Comparison of ENCODE assay signal across 8 cellular contexts in the genomic region with DNA sequence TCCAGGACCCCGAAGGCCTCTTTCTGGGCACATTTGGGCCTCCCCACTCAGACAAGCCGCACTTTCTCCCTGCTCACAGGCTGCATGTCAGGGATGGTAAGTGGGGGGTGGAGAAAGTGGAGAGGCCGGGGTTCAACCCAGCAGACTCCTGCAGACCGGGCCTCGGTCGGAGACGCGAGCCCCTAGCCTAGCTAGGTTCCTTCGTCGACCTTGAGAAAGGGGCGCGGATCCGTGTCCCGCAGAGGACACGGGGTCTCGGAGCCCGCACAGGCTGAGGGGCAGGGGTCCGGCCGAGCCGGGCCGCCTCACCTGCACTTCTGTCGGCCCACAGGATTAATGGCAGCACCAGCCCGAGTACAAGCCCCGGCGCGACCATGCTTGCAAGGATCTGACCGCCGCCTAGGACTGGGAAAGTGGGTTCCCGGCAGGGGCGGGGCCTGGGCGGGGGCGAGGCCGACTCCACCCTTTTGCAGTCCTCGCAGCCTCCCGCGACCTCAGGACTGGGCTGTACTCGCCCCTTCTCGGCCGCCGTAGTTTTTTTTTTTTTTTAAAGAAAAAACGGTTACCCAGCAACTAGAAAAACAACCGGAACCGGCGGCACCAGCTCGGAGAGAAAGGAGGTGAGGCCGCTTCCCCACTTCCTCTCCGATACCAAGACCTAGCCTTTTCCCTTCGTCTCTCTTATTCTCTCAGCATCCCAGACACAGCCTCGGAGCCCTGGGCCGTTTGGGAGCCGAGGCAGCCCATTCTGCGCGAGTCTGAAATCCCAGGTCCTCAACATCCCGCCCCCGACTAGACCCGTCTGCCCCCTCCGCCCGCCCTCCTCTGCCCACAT. TPM values are rescaled to one million over a fixed set of nuclear protein-coding genes. Genes with fewer than 3 reads are reported as not detected.
DNase-seq lines count a peak whose midpoint lies in the region; ATAC-seq, FAIRE-seq and TF ChIP-seq lines count a peak whose summit lies in the region.

A gene with protein sequence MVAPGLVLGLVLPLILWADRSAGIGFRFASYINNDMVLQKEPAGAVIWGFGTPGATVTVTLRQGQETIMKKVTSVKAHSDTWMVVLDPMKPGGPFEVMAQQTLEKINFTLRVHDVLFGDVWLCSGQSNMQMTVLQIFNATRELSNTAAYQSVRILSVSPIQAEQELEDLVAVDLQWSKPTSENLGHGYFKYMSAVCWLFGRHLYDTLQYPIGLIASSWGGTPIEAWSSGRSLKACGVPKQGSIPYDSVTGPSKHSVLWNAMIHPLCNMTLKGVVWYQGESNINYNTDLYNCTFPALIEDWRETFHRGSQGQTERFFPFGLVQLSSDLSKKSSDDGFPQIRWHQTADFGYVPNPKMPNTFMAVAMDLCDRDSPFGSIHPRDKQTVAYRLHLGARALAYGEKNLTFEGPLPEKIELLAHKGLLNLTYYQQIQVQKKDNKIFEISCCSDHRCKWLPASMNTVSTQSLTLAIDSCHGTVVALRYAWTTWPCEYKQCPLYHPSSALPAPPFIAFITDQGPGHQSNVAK (minus strand): TSS at position 407 of the 835 bp plus-strand sequence. CDS start 31 bp downstream, at position 376.
A gene (plus strand): TSS at position 572 of the 835 bp plus-strand sequence. CDS start 1,361 bp downstream, outside the sequence.

- H3K27ac ChIP-seq in angular gyrus (ENCODE audit: low read depth, low read length) (peak within 1 kb of the TSS; percentile 71), left ventricle myocardium inferior (replicated peaks) (peak within 1 kb of the TSS; percentile 90), upper lobe of right lung (peak within 1 kb of the TSS; percentile 94)

- TF ChIP-seq CTCF in left ventricle myocardium inferior (IDR thresholded peaks at IDR 0.05; ENCODE audit: borderline replicate concordance), result no peak
- TF ChIP-seq CTCF in upper lobe of right lung (IDR thresholded peaks at IDR 0.05), result no peak

- H3K4me3 Mint-ChIP-seq in T-helper 17 cell, result peak within 1 kb of the TSS; percentile 87

- peak; percentile 84 for DNase-seq in GM12892 (ENCODE audit: insufficient read length)
- DNase-seq in NCI-H1417 treated with DMSO at 0.1 percent for 48 hours (lab: John Stamatoyannopoulos, UW), result peak; percentile 78
- DNase-seq in T-helper 17 cell, result peak; percentile 73 to 82 (median 76)
- peak; percentile 95 for DNase-seq in left ventricle myocardium inferior
- peak; percentile 98 for DNase-seq in posterior vena cava (ENCODE audit: low spot score)
- DNase-seq in upper lobe of right lung, result peak; percentile 98

- peak; percentile 45; the same call in 1 of the 2 replicates for TF ChIP-seq POLR2A in GM12892 (IDR thresholded peaks at IDR 0.05; ENCODE audit: low read depth, low read length)

- intact Hi-C loops in left ventricle myocardium inferior (cut with micrococcal nuclease), result loop anchor here (5.0 kb wide), 1 partner anchor 89 kb away; a partner anchor contains a TSS
- intact Hi-C loops in posterior vena cava (cut with DNase I), result loop anchor here in 1 of 2 donors (5.0 kb wide), 1 partner anchor 164 kb away; no protein-coding TSS in a partner anchor
- intact Hi-C loops in upper lobe of right lung (cut with DNase I), result loop anchor here (5.0 kb wide), 1 partner anchor 74 kb away; no protein-coding TSS in a partner anchor

- H3K27me3 Mint-ChIP-seq in T-helper 17 cell, result no peaks in the 10 kb centered on the region

- H3K27me3 ChIP-seq in left ventricle myocardium inferior (ENCODE audit: low read depth) (no peaks in the 10 kb centered on the region), upper lobe of right lung (no peaks in the 10 kb centered on the region)

- peak; percentile 94 for FAIRE-seq in GM12892 (lab: Jason Lieb, UNC)

- peak within 1 kb of the TSS; percentile 97 for H3K27ac Mint-ChIP-seq in T-helper 17 cell

- ATAC-seq in HG02759 (IDR thresholded peaks at IDR 0.05; ENCODE audit: unreplicated experiment) (peak; percentile 92), T-helper 17 cell (peak; percentile 86), upper lobe of right lung (peak; percentile 98)

- H3K4me3 ChIP-seq in left ventricle myocardium inferior (peak within 1 kb of the TSS; percentile 76), upper lobe of right lung (peak within 1 kb of the TSS; percentile 78)

- H3K4me1 ChIP-seq in left ventricle myocardium inferior, result peaks cover 39% of the 10 kb centered on the region
- peaks cover 20% of the 10 kb centered on the region for H3K4me1 ChIP-seq in upper lobe of right lung

- no peaks in the 10 kb centered on the region for H3K36me3 ChIP-seq in left ventricle myocardium inferior
- no peaks in the 10 kb centered on the region for H3K36me3 ChIP-seq in upper lobe of right lung

- H3K36me3 Mint-ChIP-seq in T-helper 17 cell (ENCODE audit: low read depth), result no peaks in the 10 kb centered on the region

- H3K9me3 ChIP-seq in T-helper 17 cell (ENCODE audit: control insufficient read depth, low read length, poor library complexity, severe bottlenecking) (no peaks in the 10 kb centered on the region), left ventricle myocardium inferior (replicated peaks) (no peaks in the 10 kb centered on the region), upper lobe of right lung (no peaks in the 10 kb centered on the region)

- H3K4me1 Mint-ChIP-seq in T-helper 17 cell, result peaks cover 29% of the 10 kb centered on the region

RNA-seq across cellular contexts. Expression of the first gene that starts in this region (rescaled TPM):
- 4.3 TPM for polyA plus RNA-seq in GM12892 (2012; ENCODE audit: missing spikeins)
- 10 to 100 TPM in 1 of 2 donors, 1 to 10 TPM in 1; 6.8 to 15.0 TPM for total RNA-seq in T-helper 17 cell
- total RNA-seq in left ventricle myocardium inferior, result 68.8 TPM
- total RNA-seq in posterior vena cava, result 10 to 100 TPM in 1 of 2 donors, 1 to 10 TPM in 1; 6.4 to 16.8 TPM
- 41.6 TPM for total RNA-seq in upper lobe of right lung

RNA-seq across cellular contexts. Expression of the second gene that starts in this region (rescaled TPM):
- polyA plus RNA-seq in GM12892 (2012; ENCODE audit: missing spikeins), result 8.2 TPM
- total RNA-seq in T-helper 17 cell, result 1 to 10 TPM in 1 of 2 donors, under 1 TPM in 1; 0.67 to 1.1 TPM
- total RNA-seq in left ventricle myocardium inferior, result 3.0 TPM
- 1 to 10 TPM; 3.4 to 4.0 TPM for total RNA-seq in posterior vena cava
- total RNA-seq in upper lobe of right lung, result 4.8 TPM

Comparison
In these comparisons a context has a peak if more than half of its experiments do, and no peak if none do; other contexts are left out.
1. Peak in every context shown above with its lines: DNase-seq, ATAC-seq, H3K4me3 ChIP-seq and H3K27ac ChIP-seq.